Comparison of ENCODE assay signal across 8 cellular contexts in genomic region chr7:99408347-99409191, GRCh38. TPM values are rescaled to one million over a fixed set of nuclear protein-coding genes. Genes with fewer than 3 reads are reported as not detected.
DNase-seq lines count a peak whose midpoint lies in the region; ATAC-seq, FAIRE-seq and TF ChIP-seq lines count a peak whose summit lies in the region.

Gene BUD31 (plus strand): TSS chr7:99408969. CDS start chr7:99411093, 2,124 bp downstream.
Gene PDAP1 (minus strand): TSS chr7:99408597. CDS start chr7:99408548, 49 bp downstream.

- H3K4me1 Mint-ChIP-seq in progenitor cell of endocrine pancreas (ENCODE audit: low read depth): peaks cover 27% of the 10 kb centered on the region

- TF ChIP-seq POLR2A in GM12892 (IDR thresholded peaks at IDR 0.05; ENCODE audit: low read depth, low read length): peak; percentile 98

- H3K9me3 Mint-ChIP-seq in progenitor cell of endocrine pancreas (ENCODE audit: low read depth): no peaks in the 10 kb centered on the region

- ATAC-seq in HG02852 (IDR thresholded peaks at IDR 0.05; ENCODE audit: unreplicated experiment) (peak; percentile 75), left cardiac atrium (peak; percentile 94 to 95)

- DNase-seq in GM12892 (ENCODE audit: insufficient read length): peak; percentile 90
- peak; percentile 94 for DNase-seq in NCI-H146 (lab: John Stamatoyannopoulos, UW)
- DNase-seq in T-helper 1 cell: peak; percentile 81 to 95 (median 88)
- peak; percentile 94 for DNase-seq in amniotic epithelial cell (ENCODE audit: low read depth)
- DNase-seq in left cardiac atrium: peak; percentile 95
- peak; percentile 82 for DNase-seq in progenitor cell of endocrine pancreas (ENCODE audit: low spot score, unreplicated experiment)
- peak; percentile 94 for DNase-seq in ureter (ENCODE audit: low spot score)

- peak within 1 kb of the TSS; percentile 93 for H3K4me3 Mint-ChIP-seq in progenitor cell of endocrine pancreas (ENCODE audit: low read depth)

- FAIRE-seq in GM12892 (lab: Jason Lieb, UNC): peak; percentile 90

- peak within 1 kb of the TSS; percentile 100 for H3K27ac Mint-ChIP-seq in progenitor cell of endocrine pancreas

- peaks cover 20% of the 10 kb centered on the region for H3K36me3 Mint-ChIP-seq in progenitor cell of endocrine pancreas (ENCODE audit: insufficient read depth)

- intact Hi-C loops in left cardiac atrium (cut with DNase I): no loop called here

- H3K27me3 Mint-ChIP-seq in progenitor cell of endocrine pancreas: no peaks in the 10 kb centered on the region

- peak; percentile 17 for TF ChIP-seq CTCF in progenitor cell of endocrine pancreas (IDR thresholded peaks at IDR 0.05; ENCODE audit: unreplicated experiment)

RNA-seq across cellular contexts. Expression of gene BUD31, which starts in this region (rescaled TPM):
- polyA plus RNA-seq in GM12892 (2012; ENCODE audit: missing spikeins): 130 TPM
- total RNA-seq in left cardiac atrium (10 to 100 TPM; 44.9 to 51.7 TPM), progenitor cell of endocrine pancreas (97.2 and 102 TPM in 2 replicates), ureter (104 TPM)

RNA-seq across cellular contexts. Expression of gene PDAP1, which starts in this region (rescaled TPM):
- 108 TPM for polyA plus RNA-seq in GM12892 (2012; ENCODE audit: missing spikeins)
- total RNA-seq in left cardiac atrium: 10 to 100 TPM; 76.0 to 96.8 TPM
- 128 TPM in 2 replicates for total RNA-seq in progenitor cell of endocrine pancreas
- total RNA-seq in ureter: 95.1 TPM

Comparison
In these comparisons a context has a peak if more than half of its experiments do, and no peak if none do; other contexts are left out.
1. Peak in every context shown above with its lines: DNase-seq and ATAC-seq.